In genomic region chr7:158403013-158403821, GRCh38 we compare ENCODE assay signal across 11 cellular contexts.
"Had no signal": no experiment of that assay in that cellular context is flagged by ENCODE, and none has a peak within 500 bp of the region (broad histone marks: within the 10 kb centered on the region; RNA-seq: fewer than 3 reads in every experiment).

No MANE protein-coding gene starts in this region.

- H3K27ac ChIP-seq: breast epithelium, gastroesophageal sphincter, neutrophil, right atrium auricular region had no signal

- DNase-seq: activated gamma-delta T cell; activated naive CD8-positive, alpha-beta T cell treated with anti-CD3 and anti-CD28 coated beads for 36 hours; activated T-cell treated with anti-CD3 and anti-CD28 coated beads, Interleukin-2, amount 50 U/mL, for 1 hour; anterior cingulate cortex had no signal

- H3K27me3 ChIP-seq: neutrophil, right atrium auricular region had no signal

- ATAC-seq: activated CD4-positive, CD25-positive, alpha-beta regulatory T cell treated with anti-CD3 and anti-CD28 coated beads, Interleukin-2, amount 50 U/mL, for 24 hours; gastroesophageal sphincter had no signal

- H3K9me3 ChIP-seq: neutrophil had no signal

- H3K4me2 ChIP-seq: smooth muscle cell had no signal

- H3K36me3 ChIP-seq: breast epithelium, gastroesophageal sphincter, neutrophil, right atrium auricular region had no signal

- H3K4me3 ChIP-seq: breast epithelium, gastroesophageal sphincter, right atrium auricular region, smooth muscle cell had no signal

- H3K4me1 ChIP-seq: breast epithelium, gastroesophageal sphincter, right atrium auricular region had no signal

- FAIRE-seq: keratinocyte had no signal
